ENCODE assay signal across 16 cellular contexts in the genomic region with DNA sequence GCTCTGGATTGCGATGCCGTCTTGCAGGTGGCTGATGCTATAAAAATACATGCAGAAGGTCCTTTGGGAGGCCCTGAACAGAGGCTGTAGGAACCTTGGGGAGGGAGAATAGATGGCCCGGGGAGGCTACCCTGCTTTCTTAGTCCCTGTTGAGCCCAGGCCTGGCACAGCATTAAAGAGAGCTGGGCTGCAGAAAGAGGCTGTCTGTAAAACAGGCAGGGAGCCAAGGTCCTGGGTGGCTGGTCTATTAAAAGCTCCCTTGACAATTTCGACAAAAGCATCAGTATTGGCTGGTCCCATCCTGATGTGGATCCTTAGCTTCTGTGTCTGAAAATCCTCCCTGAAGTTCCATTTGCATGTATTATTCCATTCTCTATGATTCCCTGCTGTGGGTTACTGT.
DNase-seq lines count a peak whose midpoint lies in the region; ATAC-seq and TF ChIP-seq lines count a peak whose summit lies in the region.
"Had no signal": no experiment of that assay in that cellular context is flagged by ENCODE, and none has a peak within 500 bp of the region (broad histone marks: within the 10 kb centered on the region; RNA-seq: fewer than 3 reads in every experiment).

No MANE protein-coding gene starts in this region.

- ATAC-seq in GM21367 (IDR thresholded peaks at IDR 0.05; ENCODE audit: unreplicated experiment) (no peak), GM19023 (IDR thresholded peaks at IDR 0.05; ENCODE audit: unreplicated experiment) (no peak)
- ATAC-seq: GM12878 had no signal

- intact Hi-C loops in esophagus muscularis mucosa (cut with DNase I), result no loop called here

- no peaks in the 10 kb centered on the region for H3K27me3 ChIP-seq in esophagus muscularis mucosa

- no peaks in the 10 kb centered on the region for H3K9me3 ChIP-seq in esophagus muscularis mucosa

- H3K36me3 ChIP-seq in esophagus muscularis mucosa, result no peaks in the 10 kb centered on the region

- H3K4me3 ChIP-seq in esophagus muscularis mucosa, result no peak overlapping the region
- H3K4me3 ChIP-seq: GM12878, PC-9 had no signal

- H3K4me1 ChIP-seq in esophagus muscularis mucosa, result peaks cover 14 to 34% (median 33%) of the 10 kb centered on the region in 4 donors

- no peak for TF ChIP-seq POLR2A in esophagus muscularis mucosa (IDR thresholded peaks at IDR 0.05; ENCODE audit: low read depth)

- WGBS in esophagus muscularis mucosa, result 52% methylated on average over 4 of the region's 4 CpGs

- peak overlapping the region; percentile 5 to 52 (median 28) for H3K27ac ChIP-seq in esophagus muscularis mucosa (replicated peaks in 1 of 4)
- H3K27ac ChIP-seq: PC-9 had no signal

- DNase-seq in NCI-H2029 (lab: John Stamatoyannopoulos, UW), result peak; percentile 34
- no peak for DNase-seq in NCI-H2029 treated with DMSO at 0.1 percent for 48 hours (lab: John Stamatoyannopoulos, UW)
- DNase-seq in NCI-H2171 treated with DMSO at 0.1 percent for 48 hours (lab: John Stamatoyannopoulos, UW), result peak; percentile 21
- DNase-seq in esophagus muscularis mucosa (ENCODE audit: extremely low spot score), result no peak
- peak; percentile 43 for DNase-seq in pons (ENCODE audit: low spot score)
- no peak for DNase-seq in activated gamma-delta T cell treated with Interleukin-2 at 50 U/mL for 16 hours
- DNase-seq: DMS53, IMR-90, Kasumi-1, NCI-H1436, NCI-H2107, PC-9, SHP77 treated with DMSO at 0.1 percent for 48 hours had no signal

- TF ChIP-seq CTCF in esophagus muscularis mucosa (IDR thresholded peaks at IDR 0.05), result no peak

- no peak for TF ChIP-seq EP300 in esophagus muscularis mucosa (IDR thresholded peaks at IDR 0.05)

Comparison
In these comparisons a context has a peak if more than half of its experiments do, and no peak if none do; other contexts are left out.
1. DNase-seq: peak in NCI-H2029 (single experiment), NCI-H2171 treated with DMSO at 0.1 percent for 48 hours (single experiment) and pons (single experiment); none in NCI-H2029 treated with DMSO at 0.1 percent for 48 hours (single experiment), esophagus muscularis mucosa (single experiment) and activated gamma-delta T cell treated with Interleukin-2 at 50 U/mL for 16 hours (single experiment).